In the genomic region with DNA sequence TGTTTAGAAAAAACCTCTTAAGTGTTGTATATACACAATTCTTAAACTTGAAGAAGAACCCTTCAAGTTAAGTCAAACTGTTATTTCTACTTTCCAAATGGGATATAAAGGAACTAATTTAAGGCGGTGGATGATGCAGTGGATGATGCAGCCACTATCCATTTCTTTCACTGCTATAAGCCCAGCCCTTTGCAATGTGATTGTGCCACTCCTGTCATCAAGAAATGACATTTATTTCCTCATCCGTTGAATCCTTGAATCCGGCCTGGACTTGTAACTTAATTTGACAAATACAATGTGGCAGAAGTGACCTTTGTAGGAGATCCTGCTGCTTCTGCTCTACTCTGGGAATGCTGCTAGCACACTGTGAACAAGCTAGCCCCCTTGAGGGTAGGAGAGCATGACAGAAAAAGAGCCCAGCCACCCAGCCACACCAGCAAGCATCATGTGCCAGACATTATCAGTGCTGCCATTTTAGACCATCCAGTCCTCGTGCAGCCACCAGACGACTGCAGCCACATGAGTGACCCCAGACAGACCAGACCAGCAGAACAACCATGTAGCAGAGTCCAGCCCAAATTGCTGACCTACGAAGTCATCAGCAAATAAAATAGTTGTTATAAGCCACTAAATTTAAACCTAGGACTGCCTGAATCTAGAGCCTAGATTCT, we compare ENCODE assay signal across 1 cellular context.
TF ChIP-seq lines count a peak whose summit lies in the region.

No MANE protein-coding gene starts in this region.

TF ChIP-seq in HCT116, 20 proteins besides CTCF, POLR2A, EP300 and RAD21 (continued from another document):
- TF ChIP-seq, protein P1, sequence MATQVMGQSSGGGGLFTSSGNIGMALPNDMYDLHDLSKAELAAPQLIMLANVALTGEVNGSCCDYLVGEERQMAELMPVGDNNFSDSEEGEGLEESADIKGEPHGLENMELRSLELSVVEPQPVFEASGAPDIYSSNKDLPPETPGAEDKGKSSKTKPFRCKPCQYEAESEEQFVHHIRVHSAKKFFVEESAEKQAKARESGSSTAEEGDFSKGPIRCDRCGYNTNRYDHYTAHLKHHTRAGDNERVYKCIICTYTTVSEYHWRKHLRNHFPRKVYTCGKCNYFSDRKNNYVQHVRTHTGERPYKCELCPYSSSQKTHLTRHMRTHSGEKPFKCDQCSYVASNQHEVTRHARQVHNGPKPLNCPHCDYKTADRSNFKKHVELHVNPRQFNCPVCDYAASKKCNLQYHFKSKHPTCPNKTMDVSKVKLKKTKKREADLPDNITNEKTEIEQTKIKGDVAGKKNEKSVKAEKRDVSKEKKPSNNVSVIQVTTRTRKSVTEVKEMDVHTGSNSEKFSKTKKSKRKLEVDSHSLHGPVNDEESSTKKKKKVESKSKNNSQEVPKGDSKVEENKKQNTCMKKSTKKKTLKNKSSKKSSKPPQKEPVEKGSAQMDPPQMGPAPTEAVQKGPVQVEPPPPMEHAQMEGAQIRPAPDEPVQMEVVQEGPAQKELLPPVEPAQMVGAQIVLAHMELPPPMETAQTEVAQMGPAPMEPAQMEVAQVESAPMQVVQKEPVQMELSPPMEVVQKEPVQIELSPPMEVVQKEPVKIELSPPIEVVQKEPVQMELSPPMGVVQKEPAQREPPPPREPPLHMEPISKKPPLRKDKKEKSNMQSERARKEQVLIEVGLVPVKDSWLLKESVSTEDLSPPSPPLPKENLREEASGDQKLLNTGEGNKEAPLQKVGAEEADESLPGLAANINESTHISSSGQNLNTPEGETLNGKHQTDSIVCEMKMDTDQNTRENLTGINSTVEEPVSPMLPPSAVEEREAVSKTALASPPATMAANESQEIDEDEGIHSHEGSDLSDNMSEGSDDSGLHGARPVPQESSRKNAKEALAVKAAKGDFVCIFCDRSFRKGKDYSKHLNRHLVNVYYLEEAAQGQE (IDR thresholded peaks at IDR 0.05; ENCODE audit: low read depth) = no peak
